In genomic region chr1:116075577-116075976, GRCh38 we compare ENCODE assay signal across 18 cellular contexts. TPM values are rescaled to one million over a fixed set of nuclear protein-coding genes. Genes with fewer than 3 reads are reported as not detected.
DNase-seq lines count a peak whose midpoint lies in the region; ATAC-seq and TF ChIP-seq lines count a peak whose summit lies in the region.
"Had no signal": no experiment of that assay in that cellular context is flagged by ENCODE, and none has a peak within 500 bp of the region (broad histone marks: within the 10 kb centered on the region; RNA-seq: fewer than 3 reads in every experiment).

No MANE protein-coding gene starts in this region.

- H3K9ac ChIP-seq in IMR-90 (ENCODE audit: low read depth, low read length) (no peak overlapping the region), PC-3 (ENCODE audit: low read length) (no peak overlapping the region)
- H3K9ac ChIP-seq: BLaER1, KMS-11 had no signal

- in situ Hi-C loops in IMR-90 (cut with MboI; ENCODE audit: low sequenced_read_pairs), result no loop called here

- H4K8ac ChIP-seq in IMR-90 (ENCODE audit: low read depth in 2 of 2, low read length in 2 of 2), result no peak overlapping the region

- H3K4me1 Mint-ChIP-seq in activated T-cell treated with anti-CD3 and anti-CD28 coated beads, Interleukin-2, amount 50 U/mL, for 4 hours (ENCODE audit: low read depth), result no peaks in the 10 kb centered on the region
- H3K4me1 Mint-ChIP-seq: CD4-positive, alpha-beta memory T cell; H9 had no signal

- H3K18ac ChIP-seq in IMR-90 (ENCODE audit: low read depth, low read length), result no peak overlapping the region

- H3K9me1 ChIP-seq in IMR-90 (ENCODE audit: insufficient read depth, low read length), result no peaks in the 10 kb centered on the region

- intact Hi-C loops in IMR-90 (cut with micrococcal nuclease), result no loop called here
- intact Hi-C loops in PC-3 (cut with micrococcal nuclease), result no loop called here
- intact Hi-C loops in upper lobe of right lung (cut with DNase I), result no loop called here

- H4K20me1 ChIP-seq in IMR-90 (ENCODE audit: insufficient read depth, low read length) (no peaks in the 10 kb centered on the region), hepatocyte (ENCODE audit: insufficient read depth, poor library complexity, severe bottlenecking) (no peaks in the 10 kb centered on the region), osteoblast (ENCODE audit: insufficient read depth, low read length) (no peaks in the 10 kb centered on the region), PC-3 (ENCODE audit: low read length) (no peaks in the 10 kb centered on the region)
- H4K20me1 ChIP-seq: BLaER1 had no signal

- no peak overlapping the region for H2BK5ac ChIP-seq in IMR-90 (ENCODE audit: low read depth, low read length, poor library complexity, severe bottlenecking)

- no peak overlapping the region for H3K4me3 ChIP-seq in ACC112 (ENCODE audit: low read depth, low read length)
- H3K4me3 ChIP-seq in IMR-90 (ENCODE audit: insufficient read depth, low read depth, low read length), result no peak overlapping the region
- H3K4me3 ChIP-seq in hepatocyte, result no peak overlapping the region
- no peak overlapping the region for H3K4me3 ChIP-seq in osteoblast (ENCODE audit: insufficient read depth, low read length)
- H3K4me3 ChIP-seq in PC-3 (ENCODE audit: low read length), result no peak overlapping the region
- H3K4me3 ChIP-seq in upper lobe of right lung, result no peak overlapping the region
- H3K4me3 ChIP-seq: BLaER1, GM12878 had no signal

- H3K4me3 Mint-ChIP-seq in activated T-cell treated with anti-CD3 and anti-CD28 coated beads, Interleukin-2, amount 50 U/mL, for 4 hours, result no peak overlapping the region
- H3K4me3 Mint-ChIP-seq: CD14-positive monocyte; CD4-positive, alpha-beta memory T cell; H9 had no signal

- H2AK5ac ChIP-seq in IMR-90 (ENCODE audit: low read depth, low read length), result no peak overlapping the region

- no peak overlapping the region for H3K56ac ChIP-seq in IMR-90 (ENCODE audit: extremely low read depth, insufficient read depth, low read length)

- no peak overlapping the region for H2BK15ac ChIP-seq in IMR-90 (ENCODE audit: low read depth, low read length)

- no CpG with 5 or more reads among the region's 1 CpG for WGBS in IMR-90 (ENCODE audit: extremely low coverage in 2 of 2, insufficient read length in 1 of 2), 2 experiments
- WGBS in hepatocyte (ENCODE audit: low lambda C conversion rate, missing lambda C conversion rate), result 0% methylated on average over 1 of the region's 1 CpG

- H3K9me2 ChIP-seq in hepatocyte (replicated peaks; ENCODE audit: insufficient read depth) (no peaks in the 10 kb centered on the region), PC-3 (replicated peaks; ENCODE audit: low read length) (no peaks in the 10 kb centered on the region)

- POLR2A ChIA-PET in IMR-90 (lab: Charles Lee; ENCODE audit: unreplicated experiment) (no interaction called here), PC-3 (lab: Charles Lee; ENCODE audit: unreplicated experiment) (no interaction called here)

- no peaks in the 10 kb centered on the region for H3K36me3 Mint-ChIP-seq in activated T-cell treated with anti-CD3 and anti-CD28 coated beads, Interleukin-2, amount 50 U/mL, for 4 hours (ENCODE audit: insufficient read depth)
- H3K36me3 Mint-ChIP-seq: CD4-positive, alpha-beta memory T cell had no signal

- no peak for TF ChIP-seq POLR2A in IMR-90 (IDR thresholded peaks at IDR 0.05; ENCODE audit: low read depth, low read length)

- H2AFZ ChIP-seq in ACC112 (ENCODE audit: low read length, unreplicated experiment) (no peak overlapping the region), IMR-90 (replicated peaks; ENCODE audit: low read length, poor library complexity) (no peak overlapping the region), hepatocyte (no peak overlapping the region), osteoblast (ENCODE audit: low read length) (no peak overlapping the region), PC-3 (ENCODE audit: low read length) (no peak overlapping the region)

- dilution Hi-C loops in IMR-90 (cut with HindIII; ENCODE audit: low sequenced_read_pairs, unreplicated experiment), result no loop called here

- no peak for DNase-seq in IMR-90
- DNase-seq in hepatocyte (ENCODE audit: low spot score), result no peak
- DNase-seq in osteoblast (ENCODE audit: insufficient read length, low spot score, missing footprints), result peak; percentile 3
- DNase-seq in PC-3, result no peak
- DNase-seq in activated T-cell treated with anti-CD3 and anti-CD28 coated beads, Interleukin-2, amount 50 U/mL, for 4 hours, result no peak
- DNase-seq in upper lobe of right lung, result no peak
- DNase-seq: CD4-positive, alpha-beta memory T cell; DMS79 treated with DMSO at 0.1 percent for 48 hours; GF-D8; H9 had no signal

- H3F3A ChIP-seq in PC-3 (ENCODE audit: low read length, unreplicated experiment), result no peaks in the 10 kb centered on the region

- no peak overlapping the region for H2BK120ac ChIP-seq in IMR-90 (ENCODE audit: low read depth, low read length)

- H4K5ac ChIP-seq in IMR-90 (ENCODE audit: low read depth, low read length), result no peak overlapping the region

- H4K91ac ChIP-seq in IMR-90 (ENCODE audit: insufficient read depth, low read depth, low read length), result no peak overlapping the region

- H3K23ac ChIP-seq in IMR-90 (ENCODE audit: low read depth, low read length), result no peak overlapping the region

- TF ChIP-seq RAD21 in IMR-90 (IDR thresholded peaks at IDR 0.05; ENCODE audit: low read length), result no peak

- no peaks in the 10 kb centered on the region for H3K9me3 ChIP-seq in IMR-90 (ENCODE audit: control insufficient read depth, insufficient read depth, low read length)
- H3K9me3 ChIP-seq in hepatocyte (ENCODE audit: low read depth), result no peaks in the 10 kb centered on the region
- no peaks in the 10 kb centered on the region for H3K9me3 ChIP-seq in osteoblast (ENCODE audit: low read depth, low read length)
- no peaks in the 10 kb centered on the region for H3K9me3 ChIP-seq in PC-3 (ENCODE audit: low read length)
- no peaks in the 10 kb centered on the region for H3K9me3 ChIP-seq in upper lobe of right lung
- H3K9me3 ChIP-seq: BLaER1 had no signal

- no peaks in the 10 kb centered on the region for H3K9me3 Mint-ChIP-seq in activated T-cell treated with anti-CD3 and anti-CD28 coated beads, Interleukin-2, amount 50 U/mL, for 4 hours
- H3K9me3 Mint-ChIP-seq: CD4-positive, alpha-beta memory T cell; H9 had no signal

- H3K27me3 Mint-ChIP-seq in activated T-cell treated with anti-CD3 and anti-CD28 coated beads, Interleukin-2, amount 50 U/mL, for 4 hours (ENCODE audit: low read depth), result peaks cover under 1% of the 10 kb centered on the region

- H3K4me2 ChIP-seq in IMR-90 (ENCODE audit: low read depth, low read length), result no peak overlapping the region
- H3K4me2 ChIP-seq in hepatocyte, result no peak overlapping the region
- H3K4me2 ChIP-seq in osteoblast (ENCODE audit: insufficient read depth, low read length), result no peak overlapping the region
- H3K4me2 ChIP-seq in PC-3 (ENCODE audit: low read length), result no peak overlapping the region
- H3K4me2 ChIP-seq: BLaER1, KMS-11 had no signal

- no peak for ATAC-seq in IMR-90 (ENCODE audit: low read depth)
- no peak for ATAC-seq in PC-3
- ATAC-seq in activated T-cell treated with anti-CD3 and anti-CD28 coated beads, Interleukin-2, amount 50 U/mL, for 4 hours, result no peak
- ATAC-seq in upper lobe of right lung, result no peak
- ATAC-seq: GM12878 had no signal

- H3K36me3 ChIP-seq in ACC112 (ENCODE audit: insufficient read depth, low read length), result 0 out of 2 replicates have a peak, but pooled peaks cover 2% of the 10 kb centered on the region
- H3K36me3 ChIP-seq in IMR-90 (ENCODE audit: control insufficient read depth, insufficient read depth, low read length), result no peaks in the 10 kb centered on the region
- no peaks in the 10 kb centered on the region for H3K36me3 ChIP-seq in hepatocyte (replicated peaks; ENCODE audit: insufficient read depth, low read depth)
- H3K36me3 ChIP-seq in osteoblast (ENCODE audit: insufficient read depth, low read length), result no peaks in the 10 kb centered on the region
- H3K36me3 ChIP-seq in PC-3 (ENCODE audit: low read depth, low read length), result no peaks in the 10 kb centered on the region
- H3K36me3 ChIP-seq in upper lobe of right lung, result no peaks in the 10 kb centered on the region
- H3K36me3 ChIP-seq: BLaER1 had no signal

- H3K27ac ChIP-seq in ACC112 (ENCODE audit: low read depth, low read length), result peak overlapping the region; percentile 10; the same call in 1 of the 2 replicates
- no peak overlapping the region for H3K27ac ChIP-seq in IMR-90 (ENCODE audit: insufficient read depth, low read length)
- H3K27ac ChIP-seq in hepatocyte, result peak overlapping the region; percentile 7
- no peak overlapping the region for H3K27ac ChIP-seq in osteoblast (ENCODE audit: low read depth, low read length)
- no peak overlapping the region for H3K27ac ChIP-seq in PC-3 (ENCODE audit: low read length)
- H3K27ac ChIP-seq in upper lobe of right lung, result no peak overlapping the region
- H3K27ac ChIP-seq: BLaER1, KMS-11 had no signal

- peaks cover 12% of the 10 kb centered on the region for H3K4me1 ChIP-seq in ACC112 (ENCODE audit: control insufficient read depth, insufficient read depth, low read length, unreplicated experiment)
- no peaks in the 10 kb centered on the region for H3K4me1 ChIP-seq in IMR-90 (ENCODE audit: control insufficient read depth, insufficient read depth, low read length)
- no peaks in the 10 kb centered on the region for H3K4me1 ChIP-seq in hepatocyte (ENCODE audit: insufficient read depth)
- H3K4me1 ChIP-seq in osteoblast (ENCODE audit: insufficient read depth, low read length), result no peaks in the 10 kb centered on the region
- H3K4me1 ChIP-seq in PC-3 (ENCODE audit: insufficient read depth, low read length), result peaks cover 12% of the 10 kb centered on the region
- no peaks in the 10 kb centered on the region for H3K4me1 ChIP-seq in upper lobe of right lung
- H3K4me1 ChIP-seq: BLaER1 had no signal

- H3K14ac ChIP-seq in IMR-90 (replicated peaks; ENCODE audit: low read depth, low read length), result no peak overlapping the region

- no peaks in the 10 kb centered on the region for H3K79me1 ChIP-seq in IMR-90 (ENCODE audit: low read depth in 1 of 2, low read length in 2 of 2)

- no peak overlapping the region for H2BK20ac ChIP-seq in IMR-90 (ENCODE audit: low read depth, low read length)

- BruUV-seq in IMR-90 (replicated peaks; lab: Mats Ljungman, UMichigan) (no TSS peak), PC-3 (replicated peaks; lab: Mats Ljungman, UMichigan) (no TSS peak)

- H3K4ac ChIP-seq in IMR-90 (ENCODE audit: low read depth, low read length), result no peak overlapping the region

- CTCF ChIA-PET in IMR-90 (lab: Yijun Ruan, JAX), result no interaction called here
- CTCF ChIA-PET in PC-3 (lab: Charles Lee), result no interaction called here

- H3K79me2 ChIP-seq in ACC112 (ENCODE audit: control insufficient read depth, insufficient read depth, low read length, unreplicated experiment), result no peaks in the 10 kb centered on the region
- H3K79me2 ChIP-seq in hepatocyte, result no peaks in the 10 kb centered on the region
- no peaks in the 10 kb centered on the region for H3K79me2 ChIP-seq in osteoblast (ENCODE audit: insufficient read depth, low read length)
- no peaks in the 10 kb centered on the region for H3K79me2 ChIP-seq in PC-3 (ENCODE audit: low read length)

- TF ChIP-seq CTCF in IMR-90 (conservative IDR thresholded peaks at IDR 0.05; ENCODE audit: low read depth, low read length), result no peak
- no peak for TF ChIP-seq CTCF in hepatocyte (IDR thresholded peaks at IDR 0.05; ENCODE audit: poor library complexity)
- TF ChIP-seq CTCF in osteoblast (IDR thresholded peaks at IDR 0.05; ENCODE audit: extremely low read depth, low read depth, low read length), result no peak
- TF ChIP-seq CTCF in PC-3 (conservative IDR thresholded peaks at IDR 0.05; ENCODE audit: low read depth, low read length), result no peak
- TF ChIP-seq CTCF in upper lobe of right lung (IDR thresholded peaks at IDR 0.05), result no peak

- H2AK9ac ChIP-seq in IMR-90 (replicated peaks; ENCODE audit: low read depth, low read length, poor library complexity), result no peak overlapping the region

- H3K27me3 ChIP-seq in ACC112 (ENCODE audit: insufficient read depth, low read length) (no peaks in the 10 kb centered on the region), IMR-90 (ENCODE audit: control insufficient read depth, insufficient read depth, low read length) (no peaks in the 10 kb centered on the region), hepatocyte (no peaks in the 10 kb centered on the region), osteoblast (ENCODE audit: insufficient read depth, low read length) (no peaks in the 10 kb centered on the region), PC-3 (ENCODE audit: low read length) (no peaks in the 10 kb centered on the region), upper lobe of right lung (no peaks in the 10 kb centered on the region)
- H3K27me3 ChIP-seq: BLaER1 had no signal

RNA-seq across cellular contexts. Expression of gene MAB21L3, which starts 35.6 kb away (rescaled TPM):
- total RNA-seq in IMR-90 (2012; rRNA removed) (not detected in 2 replicates), hepatocyte (0.24 and 0.47 TPM in 2 replicates), osteoblast (0.29 and 0.36 TPM in 2 replicates), PC-3 (2014; rRNA removed) (1.4 and 2.6 TPM in 2 replicates), upper lobe of right lung (0.46 TPM)
- polyA plus RNA-seq in IMR-90 (2012; rRNA removed) (not detected in 2 replicates), hepatocyte (0.54 and 0.74 TPM in 2 replicates)
- polyA plus RNA-seq in IMR-90 (2012; cell fraction: cytosol; rRNA removed), result not detected in 2 replicates
- not detected in 2 replicates for polyA plus RNA-seq in IMR-90 (2012; cell fraction: nucleus; rRNA removed; ENCODE audit: low replicate concordance)
- total RNA-seq in activated T-cell treated with anti-CD3 and anti-CD28 coated beads, Interleukin-2, amount 50 U/mL, for 4 hours, result not detected
- total RNA-seq: A172; CD4-positive, alpha-beta memory T cell; H1; H9 had no signal
- polyA plus RNA-seq: AG04450; CD14-positive monocyte; CD4-positive, alpha-beta memory T cell; H1 had no signal

Comparison
In these comparisons a context has a peak if more than half of its experiments do, and no peak if none do; other contexts are left out.
1. H3K27ac ChIP-seq: peak in ACC112 (single experiment) and hepatocyte (single experiment); none in IMR-90 (single experiment), osteoblast (single experiment), PC-3 (single experiment) and upper lobe of right lung (single experiment).